ENCODE assay signal across 8 cellular contexts in the genomic region with DNA sequence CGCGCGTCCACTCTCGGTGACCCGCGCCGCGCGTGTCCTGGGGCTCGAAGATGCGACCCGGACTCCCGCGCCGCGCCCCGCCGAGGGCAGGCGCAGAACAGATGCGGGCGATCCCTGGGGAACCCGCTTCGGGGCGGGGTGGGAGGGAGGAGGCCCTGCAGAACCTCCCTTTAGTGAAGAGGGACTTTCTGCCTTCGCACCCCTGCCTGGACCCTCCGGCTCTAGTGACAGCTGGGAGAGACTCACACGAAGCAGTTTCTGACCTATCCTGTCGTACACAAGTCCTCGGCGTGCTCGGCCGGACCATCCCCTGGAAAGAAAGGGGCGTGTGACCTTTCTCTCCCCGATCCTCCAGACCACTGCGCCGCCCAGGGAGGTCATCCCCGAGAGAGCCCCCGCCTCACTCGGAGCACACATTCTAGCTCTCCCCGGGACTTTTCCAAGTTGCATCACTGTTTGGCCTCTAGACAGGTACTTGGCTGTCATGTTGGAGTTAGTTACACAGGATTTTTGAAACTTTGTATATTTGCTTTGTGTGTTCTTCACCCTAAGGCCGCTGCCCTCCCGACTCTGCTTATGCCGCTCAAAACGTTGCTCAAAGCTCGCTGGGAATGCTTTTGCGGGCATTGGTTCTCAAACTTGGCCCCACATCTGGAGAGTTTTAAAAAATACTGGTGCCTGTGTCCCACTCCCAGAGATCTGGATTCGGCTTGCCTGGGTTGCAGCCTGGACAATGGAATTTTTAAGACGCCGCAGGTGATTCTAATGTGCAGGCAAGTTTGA. TPM values are rescaled to one million over a fixed set of nuclear protein-coding genes. Genes with fewer than 3 reads are reported as not detected.
A peak's percentile ranks its signal among the peaks of the same experiment; 100 is the strongest.
DNase-seq lines count a peak whose midpoint lies in the region; ATAC-seq and TF ChIP-seq lines count a peak whose summit lies in the region.

No MANE protein-coding gene starts in this region.

- in situ Hi-C loops in gastrocnemius medialis (cut with MboI; ENCODE audit: low sequenced_read_pairs in 4 of 4) = no loop called here

- no peak for TF ChIP-seq POLR2A in gastrocnemius medialis (IDR thresholded peaks at IDR 0.05)

- H3K27me3 ChIP-seq in right cardiac atrium (ENCODE audit: control insufficient read depth, insufficient read depth) = no peaks in the 10 kb centered on the region
- peaks cover 20 to 33% (median 22%) of the 10 kb centered on the region in 3 donors for H3K27me3 ChIP-seq in gastrocnemius medialis

- DNase-seq in DMS53 (lab: John Stamatoyannopoulos, UW) = peak; percentile 60
- DNase-seq in DMS53 treated with DMSO at 0.1 percent for 48 hours (lab: John Stamatoyannopoulos, UW; ENCODE audit: unreplicated experiment) = no peak
- DNase-seq in right cardiac atrium = peak; percentile 46 to 79 (median 78)
- DNase-seq in gastrocnemius medialis = no peak
- no peak for DNase-seq in cerebellar nuclear complex (lab: John Stamatoyannopoulos, UW)
- no peak for DNase-seq in DMS153 (lab: John Stamatoyannopoulos, UW)

- TF ChIP-seq CTCF in WI38 (IDR thresholded peaks at IDR 0.05; ENCODE audit: low read depth, low read length) = no peak
- TF ChIP-seq CTCF in gastrocnemius medialis (IDR thresholded peaks at IDR 0.05 in 4 of 5, conservative IDR thresholded peaks at IDR 0.05 in 1 of 5) = no peak

- peak overlapping the region; percentile 49 for H3K4me3 ChIP-seq in WI38 (ENCODE audit: low read depth, low read length)
- H3K4me3 ChIP-seq in right cardiac atrium (ENCODE audit: low read length) = peak overlapping the region; percentile 94
- peak overlapping the region; percentile 45 to 65 (median 53) for H3K4me3 ChIP-seq in gastrocnemius medialis

- no peaks in the 10 kb centered on the region for H3K9me3 ChIP-seq in right cardiac atrium (ENCODE audit: control insufficient read depth, low read length)
- no peaks in the 10 kb centered on the region for H3K9me3 ChIP-seq in gastrocnemius medialis

- H3K27ac ChIP-seq in right cardiac atrium (ENCODE audit: low read length) (peak overlapping the region; percentile 6), gastrocnemius medialis (no peak overlapping the region)

- 7% methylated on average over 49 of the region's 49 CpGs for WGBS in right cardiac atrium

- peak; percentile 52 to 57 for ATAC-seq in right cardiac atrium
- ATAC-seq in gastrocnemius medialis = peak; percentile 19 to 33
- ATAC-seq in HG02938 (IDR thresholded peaks at IDR 0.05; ENCODE audit: unreplicated experiment) = no peak

- intact Hi-C loops in right cardiac atrium (cut with DNase I) = no loop called here
- intact Hi-C loops in gastrocnemius medialis (cut with DNase I; ENCODE audit: low total_unique reads) = no loop called here

- no peaks in the 10 kb centered on the region for H3K36me3 ChIP-seq in gastrocnemius medialis

- H3K4me1 ChIP-seq in right cardiac atrium (ENCODE audit: control insufficient read depth, insufficient read depth, low read length) (no peaks in the 10 kb centered on the region), gastrocnemius medialis (no peaks in the 10 kb centered on the region)

RNA-seq across cellular contexts. Expression of gene CGNL1, which starts 0.6 kb away (rescaled TPM):
- total RNA-seq in right cardiac atrium = 10 to 100 TPM; 48.6 to 59.9 (median 53.1) TPM
- polyA plus RNA-seq in right cardiac atrium = 12.7 TPM
- total RNA-seq in gastrocnemius medialis = under 1 TPM; 0.15 to 0.85 (median 0.49) TPM

Comparison
In these comparisons a context has a peak if more than half of its experiments do, and no peak if none do; other contexts are left out.
1. DNase-seq: peak in DMS53 (single experiment) and right cardiac atrium (3 of 3); none in DMS53 treated with DMSO at 0.1 percent for 48 hours (single experiment), gastrocnemius medialis (0 of 2), cerebellar nuclear complex (0 of 2) and DMS153 (single experiment).
2. RNA of gene CGNL1, which starts 0.6 kb away (total RNA-seq): 48.6 to 59.9 TPM in right cardiac atrium; 0.15 to 0.85 TPM in gastrocnemius medialis; every median in the first group is over 10 times any median in the second.
3. Peak in every context shown above with its lines, with median percentiles within 50 percentile points of each other: H3K4me3 ChIP-seq.